ENCODE assay signal across 1 cellular context in genomic region chr10:12191715-12192114, GRCh38.
TF ChIP-seq lines count a peak whose summit lies in the region.

No MANE protein-coding gene starts in this region.

TF ChIP-seq in HepG2, 621 proteins besides CTCF, POLR2A, EP300 and RAD21 (continued from another document and continues in another):
- TF ChIP-seq HNF4G (IDR thresholded peaks at IDR 0.05; ENCODE audit: borderline replicate concordance, low read depth, low read length) (0 out of 2 replicates have a peak, but pooled peaks have one; percentile 25), HNF4G (CRISPR knock-in tag; IDR thresholded peaks at IDR 0.05; ENCODE audit: borderline replicate concordance, low read depth) (no peak), ESRRA (CRISPR knock-in tag; IDR thresholded peaks at IDR 0.05; ENCODE audit: low read depth) (no peak), ATF3 (CRISPR knock-in tag; IDR thresholded peaks at IDR 0.05) (no peak), HOXD1 (CRISPR knock-in tag; IDR thresholded peaks at IDR 0.05) (no peak), MED13 (CRISPR knock-in tag; IDR thresholded peaks at IDR 0.05) (no peak), POLR2AphosphoS5 (IDR thresholded peaks at IDR 0.05; ENCODE audit: low read depth, low read length) (no peak), SMYD3 (CRISPR knock-in tag; IDR thresholded peaks at IDR 0.05) (no peak), CCDC6 (CRISPR knock-in tag; IDR thresholded peaks at IDR 0.05) (no peak), GMEB1 (CRISPR knock-in tag; IDR thresholded peaks at IDR 0.05; ENCODE audit: borderline replicate concordance) (no peak), NCOA2 (CRISPR knock-in tag; IDR thresholded peaks at IDR 0.05) (0 out of 2 replicates have a peak, but pooled peaks have one; percentile 16), ETS1 (CRISPR knock-in tag; IDR thresholded peaks at IDR 0.05) (no peak), FOXC1 (CRISPR knock-in tag; IDR thresholded peaks at IDR 0.05; ENCODE audit: borderline replicate concordance) (no peak), FUBP1 (CRISPR knock-in tag; IDR thresholded peaks at IDR 0.05; ENCODE audit: borderline replicate concordance) (no peak), SMAD9 (CRISPR knock-in tag; IDR thresholded peaks at IDR 0.05) (no peak), MAFK (conservative IDR thresholded peaks at IDR 0.05 in 1 of 2, IDR thresholded peaks at IDR 0.05 in 1 of 2; ENCODE audit: low read length in 2 of 2) (peak; percentile 56 to 57; a peak in 2 of 4 replicates), NR2C2 (CRISPR knock-in tag; IDR thresholded peaks at IDR 0.05; ENCODE audit: borderline replicate concordance) (0 out of 2 replicates have a peak, but pooled peaks have one; percentile 30), ZNF407 (CRISPR knock-in tag; IDR thresholded peaks at IDR 0.05; ENCODE audit: not compliant biosample characterization) (no peak), BATF2 (CRISPR knock-in tag; IDR thresholded peaks at IDR 0.05) (no peak), PAXIP1 (CRISPR knock-in tag; conservative IDR thresholded peaks at IDR 0.05) (0 out of 2 replicates have a peak, but pooled peaks have one; percentile 28), SKIL (CRISPR knock-in tag; IDR thresholded peaks at IDR 0.05; ENCODE audit: borderline replicate concordance) (no peak), GABPA (IDR thresholded peaks at IDR 0.05; ENCODE audit: low read depth, low read length) (no peak), GABPA (CRISPR knock-in tag; IDR thresholded peaks at IDR 0.05; ENCODE audit: low read depth) (0 out of 2 replicates have a peak, but pooled peaks have one; percentile 6), ZIK1 (CRISPR knock-in tag; IDR thresholded peaks at IDR 0.05; ENCODE audit: borderline replicate concordance, low read depth) (no peak), ZBTB4 (CRISPR knock-in tag; IDR thresholded peaks at IDR 0.05; ENCODE audit: borderline replicate concordance) (no peak), NFE2L2 (IDR thresholded peaks at IDR 0.05; ENCODE audit: low read length) (no peak), DDIT3 (CRISPR knock-in tag; IDR thresholded peaks at IDR 0.05) (no peak), NPAS2 (CRISPR knock-in tag; IDR thresholded peaks at IDR 0.05; ENCODE audit: borderline replicate concordance) (no peak)
